ENCODE assay signal across 8 cellular contexts in the genomic region with DNA sequence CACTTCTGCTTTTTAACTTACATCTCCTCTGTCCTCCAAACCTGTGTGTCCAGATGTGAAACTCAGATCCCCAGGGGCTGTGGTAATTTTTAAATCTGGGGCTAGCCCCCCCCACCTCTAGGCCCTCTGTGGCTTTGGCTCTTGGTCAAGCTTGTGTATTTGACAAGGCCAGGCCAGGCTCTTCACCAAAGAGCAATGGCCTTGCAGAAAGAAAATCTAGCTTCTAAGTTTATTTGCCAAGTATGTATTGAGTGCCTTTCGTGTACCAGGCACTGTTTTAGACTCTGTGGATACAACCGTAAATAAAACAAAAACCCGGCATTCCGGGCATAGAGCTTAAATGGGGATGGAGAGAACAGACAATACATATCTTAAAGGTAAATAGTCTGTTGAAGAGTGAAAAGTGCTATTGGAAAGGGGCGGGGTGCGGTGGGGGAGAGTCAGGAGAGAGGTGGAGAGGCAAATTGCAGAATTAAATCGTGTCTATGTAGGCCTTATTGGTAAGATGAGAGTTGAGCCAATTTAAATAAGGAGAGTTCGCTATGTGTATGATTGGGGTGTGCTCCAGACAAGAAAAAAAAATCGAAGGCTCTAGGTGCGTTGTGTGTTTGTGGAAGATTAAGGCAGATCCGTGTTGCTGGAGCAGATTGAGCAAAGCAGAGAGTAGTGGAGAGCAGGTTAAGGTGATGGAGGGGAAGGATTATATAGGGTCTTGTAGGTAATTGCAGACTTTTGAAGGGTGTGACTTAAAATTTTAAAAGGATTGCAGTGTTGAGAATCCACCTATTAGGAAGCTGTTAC. TPM values are rescaled to one million over a fixed set of nuclear protein-coding genes. Genes with fewer than 3 reads are reported as not detected.
DNase-seq lines count a peak whose midpoint lies in the region; ATAC-seq and TF ChIP-seq lines count a peak whose summit lies in the region.

No MANE protein-coding gene starts in this region.

- no peaks in the 10 kb centered on the region for H4K20me1 ChIP-seq in H9 (ENCODE audit: control insufficient read depth, insufficient read depth, insufficient read length)

- H4K91ac ChIP-seq in H9 (ENCODE audit: insufficient read length, low read depth, low read length) = no peak overlapping the region

- no peak overlapping the region for H3K56ac ChIP-seq in H9 (ENCODE audit: insufficient read length, low read depth, low read length)

- H3K18ac ChIP-seq in H9 (ENCODE audit: insufficient read length, low read depth, low read length) = no peak overlapping the region

- H3K9me3 Mint-ChIP-seq in H9 = no peaks in the 10 kb centered on the region; a peak in 1 of 5 replicates

- TF ChIP-seq POLR2A in prostate gland (IDR thresholded peaks at IDR 0.05) = no peak

- peaks cover 9% of the 10 kb centered on the region for H3K23me2 ChIP-seq in H9 (ENCODE audit: insufficient read length, low read depth, low read length, poor library complexity, severe bottlenecking)

- no peak overlapping the region for H4K8ac ChIP-seq in H9 (replicated peaks; ENCODE audit: insufficient read length, low read depth, low read length)

- H3K4me2 ChIP-seq in H9 (ENCODE audit: insufficient read depth, insufficient read length, low read length) = peak overlapping the region; percentile 98

- peak overlapping the region; percentile 79 for H3K9ac ChIP-seq in H9 (ENCODE audit: extremely low read depth, insufficient read length, low read length)

- H3K27ac ChIP-seq in C4-2B (peak overlapping the region; percentile 100), H9 (ENCODE audit: insufficient read length, low read depth, low read length) (peak overlapping the region; percentile 84), SJCRH30 (peak overlapping the region; percentile 82; the same call in 1 of the 2 replicates), prostate gland (peak overlapping the region; percentile 95 to 96)

- no peaks in the 10 kb centered on the region for H3K27me3 Mint-ChIP-seq in H9 (ENCODE audit: low read depth)

- peaks cover 11% of the 10 kb centered on the region; the same call in 1 of the 2 replicates for H3K4me1 ChIP-seq in H9 (ENCODE audit: insufficient read depth, low read length)
- no peaks in the 10 kb centered on the region for H3K4me1 ChIP-seq in SJCRH30
- H3K4me1 ChIP-seq in prostate gland (replicated peaks) = peaks cover 8% of the 10 kb centered on the region

- WGBS in H9 (ENCODE audit: extremely low coverage, insufficient read length, low lambda C conversion rate) = no CpG with 5 or more reads among the region's 11 CpGs
- 69% methylated on average over 11 of the region's 11 CpGs for WGBS in prostate gland

- no peak overlapping the region for H4K5ac ChIP-seq in H9 (ENCODE audit: insufficient read length, low read depth, low read length)

- no peak for ATAC-seq in HG02970 (IDR thresholded peaks at IDR 0.05; ENCODE audit: low FRiP score, unreplicated experiment)

- H2BK120ac ChIP-seq in H9 (ENCODE audit: low read depth, low read length, poor library complexity, severe bottlenecking) = no peak overlapping the region

- H2AFZ ChIP-seq in H9 (ENCODE audit: low read length) = no peak overlapping the region

- no peak overlapping the region for H3T11ph ChIP-seq in H9 (ENCODE audit: low read length)

- no peaks in the 10 kb centered on the region for H3K27me3 ChIP-seq in H9 (ENCODE audit: insufficient read depth, low read length)
- H3K27me3 ChIP-seq in SJCRH30 = no peaks in the 10 kb centered on the region
- no peaks in the 10 kb centered on the region for H3K27me3 ChIP-seq in prostate gland (replicated peaks; ENCODE audit: insufficient read depth)

- H2BK5ac ChIP-seq in H9 (ENCODE audit: insufficient read length, low read length) = no peak overlapping the region

- H3K9me3 ChIP-seq in H9 (ENCODE audit: control insufficient read depth, low read depth, low read length) (no peaks in the 10 kb centered on the region), SJCRH30 (replicated peaks) (no peaks in the 10 kb centered on the region), prostate gland (no peaks in the 10 kb centered on the region)

- H3K23ac ChIP-seq in H9 (ENCODE audit: insufficient read length, low read depth, low read length) = no peak overlapping the region

- H3K4me3 ChIP-seq in SJCRH30 (peak overlapping the region; percentile 70), fibroblast of villous mesenchyme (ENCODE audit: low read depth, low read length) (peak overlapping the region; percentile 78), prostate gland (peak overlapping the region; percentile 76 to 78)

- H2BK20ac ChIP-seq in H9 (ENCODE audit: low read depth, low read length, poor library complexity, severe bottlenecking) = no peak overlapping the region

- H3K14ac ChIP-seq in H9 (ENCODE audit: insufficient read depth, low read length) = no peak overlapping the region

- peak overlapping the region; percentile 84 to 85 for H3K4me3 Mint-ChIP-seq in H9

- no peak for TF ChIP-seq CTCF in C4-2B (conservative IDR thresholded peaks at IDR 0.05)
- TF ChIP-seq CTCF in H9 (conservative IDR thresholded peaks at IDR 0.05) = no peak
- TF ChIP-seq CTCF in fibroblast of villous mesenchyme (IDR thresholded peaks at IDR 0.05; ENCODE audit: insufficient read depth, low read depth, low read length) = no peak
- TF ChIP-seq CTCF in prostate gland (IDR thresholded peaks at IDR 0.05) = no peak

- no peak overlapping the region for H2AK5ac ChIP-seq in H9 (ENCODE audit: insufficient read length, low read length)

- H3K27ac Mint-ChIP-seq in H9 = peak overlapping the region; percentile 92 to 96 (median 96)

- no peak overlapping the region for H3K4ac ChIP-seq in H9 (ENCODE audit: low read depth, low read length)

- DNase-seq in H9 (no peak), SJCRH30 (no peak), fibroblast of villous mesenchyme (ENCODE audit: low read depth) (no peak), prostate gland (ENCODE audit: low spot score) (no peak), DMS153 (lab: John Stamatoyannopoulos, UW) (no peak)
- no peak for DNase-seq in activated CD4-positive, CD25-positive, alpha-beta regulatory T cell (lab: John Stamatoyannopoulos, UW)

- no peak overlapping the region for H2BK12ac ChIP-seq in H9 (ENCODE audit: insufficient read length, low read depth, low read length)

- H3K4me1 Mint-ChIP-seq in H9 = peaks cover 58 to 59% of the 10 kb centered on the region in 2 experiments

- no peaks in the 10 kb centered on the region for H3K79me2 ChIP-seq in H9 (ENCODE audit: insufficient read depth, low read length)

- intact Hi-C loops in prostate gland (cut with DNase I) = loop anchor here (10.0 kb wide), 2 partner anchors 118 to 208 kb away; no protein-coding TSS in a partner anchor

- H3K36me3 ChIP-seq in SJCRH30 (no peaks in the 10 kb centered on the region), prostate gland (no peaks in the 10 kb centered on the region)

- peaks cover 0 to 3% (median 0%) of the 10 kb centered on the region in 3 experiments; a peak in 2 of 7 replicates for H3K36me3 Mint-ChIP-seq in H9 (ENCODE audit: insufficient read depth in 1 of 3, low read depth in 3 of 3)

- no peak overlapping the region for H2BK15ac ChIP-seq in H9 (ENCODE audit: low read depth, low read length)

- H3K79me1 ChIP-seq in H9 (ENCODE audit: insufficient read depth, low read depth, low read length, poor library complexity, severe bottlenecking) = no peaks in the 10 kb centered on the region

RNA-seq across cellular contexts. Expression of gene DPH6, which starts 0.8 kb away (rescaled TPM):
- total RNA-seq in H9 (2021) = 34.3 and 42.0 TPM in 2 replicates
- 10.6 and 13.0 TPM in 2 replicates for total RNA-seq in SJCRH30 (2014; rRNA removed; shearing (Covaris generic))
- total RNA-seq in fibroblast of villous mesenchyme = 13.8 and 15.8 TPM in 2 replicates
- 10 to 100 TPM in 1 of 2 donors, 1 to 10 TPM in 1; 8.9 to 17.6 TPM for total RNA-seq in prostate gland
